ENCODE assay signal across 21 cellular contexts in genomic region chr2:114056294-114057143, GRCh38.
DNase-seq lines count a peak whose midpoint lies in the region; ATAC-seq and TF ChIP-seq lines count a peak whose summit lies in the region.
"Had no signal": no experiment of that assay in that cellular context is flagged by ENCODE, and none has a peak within 500 bp of the region (broad histone marks: within the 10 kb centered on the region; RNA-seq: fewer than 3 reads in every experiment).

No MANE protein-coding gene starts in this region.

- ATAC-seq in GM18508 (IDR thresholded peaks at IDR 0.05; ENCODE audit: insufficient read depth, unreplicated experiment), result peak; percentile 85
- peak; percentile 95 for ATAC-seq in HG02852 (IDR thresholded peaks at IDR 0.05; ENCODE audit: unreplicated experiment)
- ATAC-seq in HG03520 (IDR thresholded peaks at IDR 0.05; ENCODE audit: unreplicated experiment), result peak; percentile 79
- no peak for ATAC-seq in HG03139 (IDR thresholded peaks at IDR 0.05; ENCODE audit: unreplicated experiment)
- no peak for ATAC-seq in GM19467 (IDR thresholded peaks at IDR 0.05; ENCODE audit: unreplicated experiment)
- ATAC-seq: activated CD8-positive, alpha-beta T cell treated with anti-CD3 and anti-CD28 coated beads for 36 hours; activated T-cell treated with anti-CD3 and anti-CD28 coated beads, Interleukin-2, amount 50 U/mL, for 72 hours; left lung; right lobe of liver; T-cell had no signal

- DNase-seq in GM20000 (ENCODE audit: low spot score), result peak; percentile 25
- DNase-seq in GF-D8 (lab: John Stamatoyannopoulos, UW), result no peak
- no peak for DNase-seq in stimulated activated naive CD4-positive, alpha-beta T cell (lab: John Stamatoyannopoulos, UW)
- DNase-seq: activated CD8-positive, alpha-beta T cell treated with anti-CD3 and anti-CD28 coated beads for 36 hours; activated naive CD8-positive, alpha-beta T cell treated with anti-CD3 and anti-CD28 coated beads, Interleukin-2, amount 10 ng/mL, durations not matched to agents 7 days and 5 days; activated T-cell treated with anti-CD3 and anti-CD28 coated beads, Interleukin-2, amount 50 U/mL, for 72 hours; brain microvascular endothelial cell; CD4-positive, alpha-beta T cell; cortex of kidney; DND-41; KBM-7; left lung; NCI-H2029; NCI-H446 treated with DMSO at 0.1 percent for 48 hours; right lobe of liver; T-cell had no signal

- no peak for TF ChIP-seq CTCF in GM20000 (IDR thresholded peaks at IDR 0.05; ENCODE audit: extremely low read depth, missing control alignments)

Comparison
In these comparisons a context has a peak if more than half of its experiments do, and no peak if none do; other contexts are left out.
1. ATAC-seq: peak in GM18508 (single experiment), HG02852 (single experiment) and HG03520 (single experiment); none in HG03139 (single experiment) and GM19467 (single experiment).